Comparison of ENCODE assay signal across 27 cellular contexts in the genomic region with DNA sequence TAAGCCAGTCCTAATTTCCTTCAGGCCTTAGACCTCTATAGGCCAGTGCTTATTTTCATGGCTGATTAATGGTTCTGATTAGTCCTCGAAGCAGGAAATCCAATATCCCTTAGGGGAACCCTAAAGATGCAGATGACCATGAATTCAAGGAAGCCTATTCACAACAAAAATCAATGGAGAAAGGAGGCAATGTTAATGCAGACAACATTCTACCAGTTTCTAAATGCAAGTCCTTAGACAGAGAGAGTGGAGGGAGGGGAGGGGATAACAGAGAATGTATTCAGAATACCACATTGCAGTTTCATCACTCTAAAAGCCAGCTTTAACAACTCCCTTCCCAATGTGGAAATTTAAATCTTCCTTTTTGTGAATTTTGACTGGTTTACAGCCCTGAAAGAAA.
"Had no signal": no experiment of that assay in that cellular context is flagged by ENCODE, and none has a peak within 500 bp of the region (broad histone marks: within the 10 kb centered on the region; RNA-seq: fewer than 3 reads in every experiment).

No MANE protein-coding gene starts in this region.

- H3K9me3 Mint-ChIP-seq: T-helper 1 cell treated with Interleukin-12 subunit alpha and Interleukin-12 subunit beta and Interleukin-4 antibody, amounts not matched to agents 30 μg/mL and 1 μg/mL, for 36 hours had no signal

- H3K27ac Mint-ChIP-seq: activated CD8-positive, alpha-beta T cell treated with anti-CD3 and anti-CD28 coated beads, Interleukin-2, amount 10 ng/mL, durations not matched to agents 7 days and 5 days; activated naive CD4-positive, alpha-beta T cell treated with anti-CD3 and anti-CD28 coated beads, Interleukin-2, amount 50 U/mL, for 24 hours; activated naive CD8-positive, alpha-beta T cell treated with anti-CD3 and anti-CD28 coated beads, Interleukin-2, amount 50 U/mL, for 24 hours; T-helper 1 cell treated with Interleukin-12 subunit alpha and Interleukin-12 subunit beta and Interleukin-4 antibody, amounts not matched to agents 30 μg/mL and 1 μg/mL, for 36 hours had no signal

- H3K4me3 ChIP-seq: ascending aorta, body of pancreas, MG63 had no signal

- DNase-seq: activated CD4-positive, alpha-beta T cell treated with anti-CD3 and anti-CD28 coated beads for 4 hours; activated CD4-positive, alpha-beta T cell treated with anti-CD3 and anti-CD28 coated beads, Interleukin-2, amount 50 U/mL, for 4 hours; activated CD8-positive, alpha-beta memory T cell treated with anti-CD3 and anti-CD28 coated beads, Interleukin-2, amount 50 U/mL, for 48 hours; activated CD8-positive, alpha-beta T cell treated with anti-CD3 and anti-CD28 coated beads, Interleukin-2, amount 10 ng/mL, durations not matched to agents 7 days and 5 days; activated naive CD8-positive, alpha-beta T cell treated with anti-CD3 and anti-CD28 coated beads, Interleukin-2, amount 50 U/mL, for 24 hours; activated T-cell treated with anti-CD3 and anti-CD28 coated beads, Interleukin-2, amount 50 U/mL, for 1 hour; amniotic stem cell; body of pancreas; central memory CD4-positive, alpha-beta T cell; MV-4-11; NCI-H1092 treated with DMSO at 0.1 percent for 48 hours; NCI-H1417 treated with DMSO at 0.1 percent for 48 hours; NCI-H1694; NCI-H2029; NCI-H2107; NCI-H2171 treated with DMSO at 0.1 percent for 48 hours; NCI-H226; NCI-H510A; NCI-H526 treated with DMSO at 0.1 percent for 48 hours; NCI-H82; RPMI8226 had no signal

- H3K9me3 ChIP-seq: ascending aorta, body of pancreas had no signal

- H3K36me3 ChIP-seq: ascending aorta, MG63 had no signal

- H3K27ac ChIP-seq: ascending aorta, body of pancreas had no signal

- H3K27me3 ChIP-seq: ascending aorta, body of pancreas, MG63 had no signal

- H3K4me1 ChIP-seq: ascending aorta, body of pancreas had no signal

- H3K36me3 Mint-ChIP-seq: activated naive CD4-positive, alpha-beta T cell treated with anti-CD3 and anti-CD28 coated beads, Interleukin-2, amount 50 U/mL, for 24 hours had no signal

- ATAC-seq: activated CD4-positive, CD25-positive, alpha-beta regulatory T cell treated with anti-CD3 and anti-CD28 coated beads, Interleukin-2, amount 50 U/mL, for 24 hours; activated CD8-positive, alpha-beta T cell treated with anti-CD3 and anti-CD28 coated beads, Interleukin-2, amount 10 ng/mL, durations not matched to agents 7 days and 5 days; activated naive CD8-positive, alpha-beta T cell treated with anti-CD3 and anti-CD28 coated beads, Interleukin-2, amount 50 U/mL, for 24 hours; body of pancreas; Right ventricle myocardium inferior had no signal
